ENCODE assay signal across 1 cellular context in genomic region chr5:141214583-141214982, GRCh38. TPM values are rescaled to one million over a fixed set of nuclear protein-coding genes. Genes with fewer than 3 reads are reported as not detected.
"Had no signal": no experiment of that assay in that cellular context is flagged by ENCODE, and none has a peak within 500 bp of the region (broad histone marks: within the 10 kb centered on the region; RNA-seq: fewer than 3 reads in every experiment).

No MANE protein-coding gene starts in this region.

RNA-seq across cellular contexts. Expression of gene PCDHB12, which starts 6.1 kb away (rescaled TPM):
- total RNA-seq: OCI-LY7 had no signal

RNA-seq across cellular contexts. Expression of gene PCDHB11, which starts 15.2 kb away (rescaled TPM):
- total RNA-seq: OCI-LY7 had no signal

RNA-seq across cellular contexts. Expression of gene PCDHB10, which starts 22.4 kb away (rescaled TPM):
- total RNA-seq: OCI-LY7 had no signal
